In genomic region chr7:88276605-88277153, GRCh38 we compare ENCODE assay signal across 24 cellular contexts. TPM values are rescaled to one million over a fixed set of nuclear protein-coding genes. Genes with fewer than 3 reads are reported as not detected.
DNase-seq lines count a peak whose midpoint lies in the region; ATAC-seq and TF ChIP-seq lines count a peak whose summit lies in the region.
"Had no signal": no experiment of that assay in that cellular context is flagged by ENCODE, and none has a peak within 500 bp of the region (broad histone marks: within the 10 kb centered on the region; RNA-seq: fewer than 3 reads in every experiment).

No MANE protein-coding gene starts in this region.

- no peak overlapping the region for H3K4me2 ChIP-seq in neural progenitor cell
- H3K4me2 ChIP-seq: GM23338, KMS-11, PC-9 had no signal

- POLR2A ChIA-PET in activated CD4-positive, alpha-beta memory T cell treated with anti-CD3 and anti-CD28 coated beads for 36 hours (lab: Charles Lee), result no interaction called here

- no peaks in the 10 kb centered on the region for H3K36me3 Mint-ChIP-seq in neural progenitor cell
- H3K36me3 Mint-ChIP-seq in activated CD4-positive, alpha-beta memory T cell treated with anti-CD3 and anti-CD28 coated beads for 36 hours, result no peaks in the 10 kb centered on the region

- no peak overlapping the region for H3K9ac ChIP-seq in neural progenitor cell
- H3K9ac ChIP-seq: KMS-11 had no signal

- H3K9me3 ChIP-seq in mucosa of descending colon, result no peaks in the 10 kb centered on the region
- no peaks in the 10 kb centered on the region for H3K9me3 ChIP-seq in upper lobe of right lung
- H3K9me3 ChIP-seq in neural progenitor cell (ENCODE audit: low read depth), result no peaks in the 10 kb centered on the region
- H3K9me3 ChIP-seq: MG63 had no signal

- no peaks in the 10 kb centered on the region for H3F3A ChIP-seq in neural progenitor cell (ENCODE audit: low read depth)

- DNase-seq in LHCN-M2 (ENCODE audit: low read depth) (peak; percentile 32), glomerular visceral epithelial cell (ENCODE audit: extremely low spot score) (peak; percentile 3), mucosa of descending colon (no peak), upper lobe of right lung (no peak), posterior vena cava (ENCODE audit: low spot score) (no peak), neural progenitor cell (ENCODE audit: low spot score) (no peak)
- DNase-seq in activated CD4-positive, alpha-beta memory T cell treated with anti-CD3 and anti-CD28 coated beads for 36 hours, result no peak
- DNase-seq: ACHN, GF-D8, HCEC 1CT, MG63, NCI-H1048, NCI-H1436 treated with DMSO at 0.1 percent for 48 hours, NCI-H2029, NCI-H2171, NCI-H526, PC-9, SIG-M5 had no signal

- TF ChIP-seq CTCF in mucosa of descending colon (IDR thresholded peaks at IDR 0.05) (no peak), upper lobe of right lung (IDR thresholded peaks at IDR 0.05) (no peak), neural progenitor cell (IDR thresholded peaks at IDR 0.05) (no peak)

- H3K4me3 ChIP-seq in mucosa of descending colon, result no peak overlapping the region
- no peak overlapping the region for H3K4me3 ChIP-seq in upper lobe of right lung
- no peak overlapping the region for H3K4me3 ChIP-seq in neural progenitor cell
- H3K4me3 ChIP-seq: GM23338, MG63, PC-9 had no signal

- H3K79me2 ChIP-seq in neural progenitor cell (ENCODE audit: low read depth), result no peaks in the 10 kb centered on the region

- no peak overlapping the region for H3K27ac Mint-ChIP-seq in neural progenitor cell
- H3K27ac Mint-ChIP-seq in activated CD4-positive, alpha-beta memory T cell treated with anti-CD3 and anti-CD28 coated beads for 36 hours, result no peak overlapping the region
- H3K27ac Mint-ChIP-seq: GM23338 had no signal

- H3K27me3 ChIP-seq in upper lobe of right lung (no peaks in the 10 kb centered on the region), neural progenitor cell (no peaks in the 10 kb centered on the region)
- H3K27me3 ChIP-seq: MG63 had no signal

- no peak overlapping the region for H3K4me3 Mint-ChIP-seq in neural progenitor cell
- H3K4me3 Mint-ChIP-seq in activated CD4-positive, alpha-beta memory T cell treated with anti-CD3 and anti-CD28 coated beads for 36 hours, result no peak overlapping the region
- H3K4me3 Mint-ChIP-seq: GM23338 had no signal

- CTCF ChIA-PET in activated CD4-positive, alpha-beta memory T cell treated with anti-CD3 and anti-CD28 coated beads for 36 hours (lab: Charles Lee), result no interaction called here

- peaks cover 12% of the 10 kb centered on the region for H3K4me1 Mint-ChIP-seq in neural progenitor cell
- H3K4me1 Mint-ChIP-seq in activated CD4-positive, alpha-beta memory T cell treated with anti-CD3 and anti-CD28 coated beads for 36 hours (ENCODE audit: low read depth), result no peaks in the 10 kb centered on the region

- H3K27me3 Mint-ChIP-seq in neural progenitor cell (ENCODE audit: insufficient read depth, low read depth), result no peaks in the 10 kb centered on the region
- peaks cover 6% of the 10 kb centered on the region for H3K27me3 Mint-ChIP-seq in activated CD4-positive, alpha-beta memory T cell treated with anti-CD3 and anti-CD28 coated beads for 36 hours

- peak; percentile 31 for ATAC-seq in mucosa of descending colon
- ATAC-seq in upper lobe of right lung, result peak; percentile 71
- ATAC-seq: GM23338, SK-N-SH treated with all-trans-retinoic acid at 6 μM for 48 hours had no signal

- H3K4me1 ChIP-seq in mucosa of descending colon (ENCODE audit: low read depth), result no peaks in the 10 kb centered on the region
- peaks cover 15% of the 10 kb centered on the region for H3K4me1 ChIP-seq in upper lobe of right lung
- H3K4me1 ChIP-seq in neural progenitor cell, result peaks cover 4% of the 10 kb centered on the region

- intact Hi-C loops in mucosa of descending colon (cut with DNase I, micrococcal nuclease), result no loop called here
- intact Hi-C loops in upper lobe of right lung (cut with DNase I), result no loop called here
- intact Hi-C loops in posterior vena cava (cut with DNase I), result no loop called here
- intact Hi-C loops in activated CD4-positive, alpha-beta memory T cell treated with anti-CD3 and anti-CD28 coated beads for 36 hours (cut with micrococcal nuclease), result no loop called here

- no peaks in the 10 kb centered on the region for H3K36me3 ChIP-seq in mucosa of descending colon (ENCODE audit: low read depth)
- H3K36me3 ChIP-seq in upper lobe of right lung, result no peaks in the 10 kb centered on the region
- H3K36me3 ChIP-seq in neural progenitor cell, result no peaks in the 10 kb centered on the region
- H3K36me3 ChIP-seq: MG63 had no signal

- no peak overlapping the region for H2AFZ ChIP-seq in neural progenitor cell (replicated peaks)
- H2AFZ ChIP-seq: GM23338, PC-9 had no signal

- no peak overlapping the region for H3K27ac ChIP-seq in upper lobe of right lung
- no peak overlapping the region for H3K27ac ChIP-seq in neural progenitor cell
- H3K27ac ChIP-seq: C4-2B, KMS-11, PC-9, RWPE1 had no signal

- no peaks in the 10 kb centered on the region for H4K20me1 ChIP-seq in neural progenitor cell (ENCODE audit: low read depth)

- no peaks in the 10 kb centered on the region for H3K9me3 Mint-ChIP-seq in neural progenitor cell
- no peaks in the 10 kb centered on the region for H3K9me3 Mint-ChIP-seq in activated CD4-positive, alpha-beta memory T cell treated with anti-CD3 and anti-CD28 coated beads for 36 hours
- H3K9me3 Mint-ChIP-seq: GM23338 had no signal

RNA-seq across cellular contexts. Expression of gene STEAP4, which starts 30.0 kb away (rescaled TPM):
- total RNA-seq in LHCN-M2 (2014; rRNA removed), result 0.11 and 0.13 TPM in 2 replicates
- polyA plus RNA-seq in LHCN-M2 (2012), result 0.05 TPM
- total RNA-seq in mucosa of descending colon, result 10 to 100 TPM in 1 of 3 donors, 1 to 10 TPM in 2; 2.1 to 42.2 (median 9.1) TPM
- total RNA-seq in upper lobe of right lung, result 53.9 TPM
- total RNA-seq in posterior vena cava, result 100 to 1,000 TPM; 124 to 202 TPM
- not detected in 2 replicates for total RNA-seq in neural progenitor cell (ENCODE audit: low replicate concordance)
- not detected for total RNA-seq in activated CD4-positive, alpha-beta memory T cell treated with anti-CD3 and anti-CD28 coated beads for 36 hours
- total RNA-seq: Daoy, GM23338 had no signal

RNA-seq across cellular contexts. Expression of gene SRI, which starts 56.8 kb away (rescaled TPM):
- total RNA-seq in LHCN-M2 (2014; rRNA removed), result 70.1 and 87.6 TPM in 2 replicates
- polyA plus RNA-seq in LHCN-M2 (2012), result 128 TPM
- 100 to 1,000 TPM; 369 to 809 (median 670) TPM for total RNA-seq in mucosa of descending colon
- total RNA-seq in upper lobe of right lung, result 115 TPM
- 100 to 1,000 TPM in 1 of 2 donors, 10 to 100 TPM in 1; 93.6 to 103 TPM for total RNA-seq in posterior vena cava
- 60.6 and 136 TPM in 2 replicates for total RNA-seq in neural progenitor cell (ENCODE audit: low replicate concordance)
- total RNA-seq in activated CD4-positive, alpha-beta memory T cell treated with anti-CD3 and anti-CD28 coated beads for 36 hours, result 100 to 1,000 TPM; 219 to 220 TPM

Comparison
In these comparisons a context has a peak if more than half of its experiments do, and no peak if none do; other contexts are left out.
1. DNase-seq: peak in LHCN-M2 (single experiment) and glomerular visceral epithelial cell (single experiment); none in mucosa of descending colon (0 of 3), upper lobe of right lung (single experiment), posterior vena cava (single experiment), neural progenitor cell (single experiment) and activated CD4-positive, alpha-beta memory T cell treated with anti-CD3 and anti-CD28 coated beads for 36 hours (single experiment).